ENCODE assay signal across 24 cellular contexts in the genomic region with DNA sequence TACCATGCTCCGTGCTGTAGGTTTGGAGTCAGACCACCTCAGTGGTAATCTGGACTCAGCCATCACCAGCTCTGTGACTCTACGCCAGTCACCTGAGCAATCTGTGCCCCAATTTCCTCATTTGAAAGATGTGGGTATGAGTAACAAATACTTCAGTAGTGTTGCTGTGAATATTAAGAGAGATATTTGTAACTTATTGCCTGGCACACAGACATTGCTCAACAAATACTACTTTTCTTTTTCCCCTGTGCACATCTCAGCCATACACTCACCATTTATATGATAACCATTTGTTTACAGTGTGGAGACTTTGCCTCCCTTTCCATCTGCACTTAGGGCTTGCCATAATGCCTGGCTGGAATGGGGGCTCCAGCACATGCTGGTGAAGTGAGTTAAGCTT.
"Had no signal": no experiment of that assay in that cellular context is flagged by ENCODE, and none has a peak within 500 bp of the region (broad histone marks: within the 10 kb centered on the region; RNA-seq: fewer than 3 reads in every experiment).

No MANE protein-coding gene starts in this region.

- H3K27me3 Mint-ChIP-seq: naive thymus-derived CD8-positive, alpha-beta T cell; natural killer cell treated with Interleukin-12 subunit alpha and Interleukin-12 subunit beta and Interleukin-15 and Interleukin-18, amount 100 ng/mL, for 72 hours; stimulated activated naive CD8-positive, alpha-beta T cell treated with anti-CD3 and anti-CD28 coated beads, Interleukin-15, Interleukin-2, amounts not matched to agents 100 ng/mL and 50 ng/mL, for 24 hours had no signal

- H3K4me3 Mint-ChIP-seq: naive thymus-derived CD8-positive, alpha-beta T cell; natural killer cell treated with Interleukin-12 subunit alpha and Interleukin-12 subunit beta and Interleukin-15 and Interleukin-18, amount 100 ng/mL, for 72 hours; nephron progenitor cell; neural progenitor cell; stimulated activated naive B cell treated with anti-CD40 and anti-IgM and Interleukin-4, amounts not matched to agents 10 μg/mL and 1 μg/mL and 100 μg/mL, for 72 hours; stimulated activated naive CD8-positive, alpha-beta T cell treated with anti-CD3 and anti-CD28 coated beads, Interleukin-15, Interleukin-2, amounts not matched to agents 100 ng/mL and 50 ng/mL, for 24 hours had no signal

- H3K36me3 Mint-ChIP-seq: naive thymus-derived CD8-positive, alpha-beta T cell; natural killer cell treated with Interleukin-12 subunit alpha and Interleukin-12 subunit beta and Interleukin-15 and Interleukin-18, amount 100 ng/mL, for 72 hours; neural progenitor cell; stimulated activated naive B cell treated with anti-CD40 and anti-IgM and Interleukin-4, amounts not matched to agents 10 μg/mL and 1 μg/mL and 100 μg/mL, for 72 hours had no signal

- H3K27ac Mint-ChIP-seq: natural killer cell treated with Interleukin-12 subunit alpha and Interleukin-12 subunit beta and Interleukin-15 and Interleukin-18, amount 100 ng/mL, for 72 hours; nephron progenitor cell; progenitor cell of endocrine pancreas; stimulated activated naive B cell treated with anti-CD40 and anti-IgM and Interleukin-4, amounts not matched to agents 10 μg/mL and 1 μg/mL and 100 μg/mL, for 72 hours; stimulated activated naive CD8-positive, alpha-beta T cell treated with anti-CD3 and anti-CD28 coated beads, Interleukin-15, Interleukin-2, amounts not matched to agents 100 ng/mL and 50 ng/mL, for 24 hours had no signal

- H3K4me1 Mint-ChIP-seq: nephron progenitor cell, neural progenitor cell had no signal

- H3K9me3 Mint-ChIP-seq: naive thymus-derived CD8-positive, alpha-beta T cell; natural killer cell treated with Interleukin-12 subunit alpha and Interleukin-12 subunit beta and Interleukin-15 and Interleukin-18, amount 100 ng/mL, for 72 hours; nephron progenitor cell; neural progenitor cell; stimulated activated naive B cell treated with anti-CD40 and anti-IgM and Interleukin-4, amounts not matched to agents 10 μg/mL and 1 μg/mL and 100 μg/mL, for 72 hours; stimulated activated naive CD8-positive, alpha-beta T cell treated with anti-CD3 and anti-CD28 coated beads, Interleukin-15, Interleukin-2, amounts not matched to agents 100 ng/mL and 50 ng/mL, for 24 hours had no signal

- DNase-seq: naive thymus-derived CD8-positive, alpha-beta T cell; nephron progenitor cell; occipital lobe; ovary; posterior cingulate gyrus; psoas muscle; right cardiac atrium; right lobe of liver; sigmoid colon; small intestine; stimulated activated CD4-positive, alpha-beta T cell treated with anti-CD3 and anti-CD28 coated beads, Interleukin-15, amount 100 ng/mL, for 24 hours; stimulated activated CD4-positive, alpha-beta T cell treated with anti-CD3 and anti-CD28 coated beads, Interleukin-4, amount 100 ng/mL, for 1 hour; stimulated activated CD4-positive, alpha-beta T cell treated with anti-CD3 and anti-CD28 coated beads, Interleukin-4, amount 100 ng/mL, for 4 hours; stimulated activated CD8-positive, alpha-beta memory T cell treated with anti-CD3 and anti-CD28 coated beads, Interleukin-4, amount 100 ng/mL, for 48 hours; stimulated activated naive B cell treated with anti-CD40 and anti-IgM and Interleukin-4, amounts not matched to agents 10 μg/mL and 1 μg/mL and 100 μg/mL, for 72 hours; stimulated activated naive CD4-positive, alpha-beta T cell treated with Interleukin-2 at 50 U/mL for 16 hours; stomach; thyroid gland; trophoblast cell; upper lobe of left lung had no signal
